8 cellular contexts compared by ENCODE assay signal in genomic region chr19:5680437-5681368, GRCh38. TPM values are rescaled to one million over a fixed set of nuclear protein-coding genes. Genes with fewer than 3 reads are reported as not detected.
DNase-seq lines count a peak whose midpoint lies in the region; ATAC-seq and TF ChIP-seq lines count a peak whose summit lies in the region.

HSD11B1L (plus strand) TSS chr19:5681027; CDS start chr19:5684833, 3,806 bp downstream.
MICOS13 (minus strand) TSS chr19:5680516; CDS start chr19:5680486, 30 bp downstream.

- H3K36me3 ChIP-seq in ovary, result no peaks in the 10 kb centered on the region
- no peaks in the 10 kb centered on the region for H3K36me3 ChIP-seq in thyroid gland

- peaks cover 7% of the 10 kb centered on the region for H3K27me3 Mint-ChIP-seq in activated naive CD8-positive, alpha-beta T cell treated with anti-CD3 and anti-CD28 coated beads, Interleukin-2, amount 10 ng/mL, durations not matched to agents 7 days and 5 days

- intact Hi-C loops in Right ventricle myocardium inferior (cut with DNase I) (loop anchor here (2.0 to 5.0 kb wide), 3 partner anchors 42 to 110 kb away; partner anchors contain the start of genes CATSPERD, DUS3L, LONP1 and SAFB), ovary (cut with DNase I) (loop anchor here in 1 of 4 donors (10.0 kb wide), 1 partner anchor 56 kb away; the partner anchor contains the start of genes SAFB and SAFB2), thyroid gland (cut with DNase I) (no loop called here)

- H3K9me3 ChIP-seq in ovary, result no peaks in the 10 kb centered on the region
- H3K9me3 ChIP-seq in thyroid gland, result no peaks in the 10 kb centered on the region

- ATAC-seq in HG02610 (IDR thresholded peaks at IDR 0.05; ENCODE audit: unreplicated experiment), result peak; percentile 90
- peak; percentile 95 for ATAC-seq in activated naive CD8-positive, alpha-beta T cell treated with anti-CD3 and anti-CD28 coated beads, Interleukin-2, amount 10 ng/mL, durations not matched to agents 7 days and 5 days (ENCODE audit: low read depth)
- ATAC-seq in Right ventricle myocardium inferior, result peak; percentile 94

- peaks cover 1% of the 10 kb centered on the region for H3K36me3 Mint-ChIP-seq in activated naive CD8-positive, alpha-beta T cell treated with anti-CD3 and anti-CD28 coated beads, Interleukin-2, amount 10 ng/mL, durations not matched to agents 7 days and 5 days

- H3K27ac Mint-ChIP-seq in activated naive CD8-positive, alpha-beta T cell treated with anti-CD3 and anti-CD28 coated beads, Interleukin-2, amount 10 ng/mL, durations not matched to agents 7 days and 5 days, result peak within 1 kb of the TSS; percentile 90

- H3K4me3 ChIP-seq in GM08714 (ENCODE audit: low read length) (peak within 1 kb of the TSS; percentile 85), ovary (peak within 1 kb of the TSS; percentile 94), thyroid gland (replicated peaks in 1 of 3) (peak within 1 kb of the TSS; percentile 93 to 99 (median 98))

- TF ChIP-seq POLR2A in ovary (IDR thresholded peaks at IDR 0.05) (peak; percentile 17), thyroid gland (IDR thresholded peaks at IDR 0.05) (peak in 1 of 2 donors; percentile 65)

- TF ChIP-seq EP300 in ovary (IDR thresholded peaks at IDR 0.05), result peak; percentile 35

- no peaks in the 10 kb centered on the region for H3K9me3 Mint-ChIP-seq in activated naive CD8-positive, alpha-beta T cell treated with anti-CD3 and anti-CD28 coated beads, Interleukin-2, amount 10 ng/mL, durations not matched to agents 7 days and 5 days

- H3K4me3 Mint-ChIP-seq in activated naive CD8-positive, alpha-beta T cell treated with anti-CD3 and anti-CD28 coated beads, Interleukin-2, amount 10 ng/mL, durations not matched to agents 7 days and 5 days, result peak within 1 kb of the TSS; percentile 81

- TF ChIP-seq CTCF in ovary (IDR thresholded peaks at IDR 0.05), result no peak
- TF ChIP-seq CTCF in thyroid gland (IDR thresholded peaks at IDR 0.05), result no peak

- 0 to 1% (median 1%) methylated on average over 84 to 94 of the region's 94 CpGs for WGBS in ovary, 3 donors
- WGBS in thyroid gland, 2 donors, result 2% methylated on average over 21 to 24 of the region's 94 CpGs

- H3K27me3 ChIP-seq in ovary, result no peaks in the 10 kb centered on the region
- no peaks in the 10 kb centered on the region for H3K27me3 ChIP-seq in thyroid gland

- H3K27ac ChIP-seq in ovary (peak within 1 kb of the TSS; percentile 78 to 88), thyroid gland (peak within 1 kb of the TSS; percentile 92 to 96 (median 93))

- peaks cover 13% of the 10 kb centered on the region for H3K4me1 Mint-ChIP-seq in activated naive CD8-positive, alpha-beta T cell treated with anti-CD3 and anti-CD28 coated beads, Interleukin-2, amount 10 ng/mL, durations not matched to agents 7 days and 5 days

- DNase-seq in NCI-H1092 treated with DMSO at 0.1 percent for 48 hours (lab: John Stamatoyannopoulos, UW) (peak; percentile 98), SKM-1 (lab: John Stamatoyannopoulos, UW; ENCODE audit: unreplicated experiment) (peak; percentile 96), Right ventricle myocardium inferior (ENCODE audit: missing footprints) (peak; percentile 100), ovary (peak; percentile 98 to 99 (median 99)), thyroid gland (peak; percentile 99)
- DNase-seq in activated naive CD8-positive, alpha-beta T cell treated with anti-CD3 and anti-CD28 coated beads, Interleukin-2, amount 10 ng/mL, durations not matched to agents 7 days and 5 days, result peak; percentile 99

- peaks cover 10% of the 10 kb centered on the region for H3K4me1 ChIP-seq in ovary (ENCODE audit: insufficient read depth)
- peaks cover 8 to 15% of the 10 kb centered on the region in 2 donors for H3K4me1 ChIP-seq in thyroid gland

- POLR2A ChIA-PET in activated naive CD8-positive, alpha-beta T cell treated with anti-CD3 and anti-CD28 coated beads, Interleukin-2, amount 10 ng/mL, durations not matched to agents 7 days and 5 days (lab: Charles Lee), result no interaction called here

RNA-seq across cellular contexts. Expression of gene HSD11B1L, which starts in this region (rescaled TPM):
- 1 to 10 TPM; 2.2 to 4.1 TPM for total RNA-seq in activated naive CD8-positive, alpha-beta T cell treated with anti-CD3 and anti-CD28 coated beads, Interleukin-2, amount 10 ng/mL, durations not matched to agents 7 days and 5 days
- 3.9 TPM for total RNA-seq in Right ventricle myocardium inferior
- 10 to 100 TPM in 2 of 7 donors, 1 to 10 TPM in 5; 3.1 to 20.7 (median 8.5) TPM for total RNA-seq in ovary
- 10 to 100 TPM in 1 of 2 donors, 1 to 10 TPM in 1; 3.5 to 10.6 TPM for polyA plus RNA-seq in ovary
- total RNA-seq in thyroid gland, result 10 to 100 TPM in 3 of 4 donors, 1 to 10 TPM in 1; 7.3 to 30.4 (median 15.8) TPM

RNA-seq across cellular contexts. Expression of gene MICOS13, which starts in this region (rescaled TPM):
- 10 to 100 TPM; 42.6 to 44.1 TPM for total RNA-seq in activated naive CD8-positive, alpha-beta T cell treated with anti-CD3 and anti-CD28 coated beads, Interleukin-2, amount 10 ng/mL, durations not matched to agents 7 days and 5 days
- 172 TPM for total RNA-seq in Right ventricle myocardium inferior
- total RNA-seq in ovary, result 10 to 100 TPM; 25.7 to 48.7 (median 44.2) TPM
- 10 to 100 TPM in 1 of 2 donors, 1 to 10 TPM in 1; 5.2 to 47.3 TPM for polyA plus RNA-seq in ovary
- total RNA-seq in thyroid gland, result 10 to 100 TPM; 20.1 to 68.3 (median 47.2) TPM

Comparison
In these comparisons a context has a peak if more than half of its experiments do, and no peak if none do; other contexts are left out.
1. Peak in every context shown above with its lines: DNase-seq, ATAC-seq, H3K4me3 ChIP-seq and H3K27ac ChIP-seq.